ENCODE assay signal across 8 cellular contexts in the genomic region with DNA sequence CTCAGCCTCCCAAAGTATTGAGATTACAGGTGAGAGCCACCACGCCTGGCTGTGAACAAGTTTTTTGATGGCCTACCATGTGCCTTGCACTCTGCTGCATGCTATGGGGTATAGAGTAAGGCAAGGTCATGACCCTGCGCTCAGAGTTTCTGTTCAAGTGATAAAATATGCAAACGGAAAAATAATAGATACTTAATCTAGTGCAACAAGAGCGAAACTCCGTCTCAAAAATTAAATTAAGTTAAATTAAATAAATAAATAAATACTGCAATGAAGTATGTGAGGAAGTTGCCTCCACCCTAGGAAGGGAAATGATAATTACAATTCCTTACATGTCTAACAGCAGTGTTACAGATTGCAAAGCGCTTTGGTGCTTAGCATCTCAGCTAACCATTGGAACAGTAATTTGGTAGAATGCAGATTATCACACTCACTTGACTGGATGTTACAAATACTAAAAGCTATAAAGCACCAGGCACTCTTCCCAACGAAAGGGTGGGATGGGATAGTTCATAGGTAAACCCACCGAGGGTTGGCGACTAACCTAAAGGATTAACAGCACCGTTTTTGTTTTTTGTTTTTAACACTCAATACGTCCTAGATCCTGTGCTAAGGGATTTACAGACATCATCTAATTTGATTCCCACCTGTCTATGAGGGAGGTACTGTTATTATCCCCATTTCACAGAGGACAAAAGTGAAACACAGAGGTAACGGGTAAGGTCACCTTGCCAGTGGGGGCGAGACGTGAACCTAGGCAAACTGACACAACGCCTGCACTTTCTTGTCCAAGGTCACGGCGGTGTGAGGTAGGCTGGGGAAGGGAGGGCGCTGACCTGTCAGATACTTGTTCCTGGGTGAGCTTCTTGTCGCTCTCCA. TPM values are rescaled to one million over a fixed set of nuclear protein-coding genes. Genes with fewer than 3 reads are reported as not detected.
DNase-seq lines count a peak whose midpoint lies in the region; ATAC-seq and TF ChIP-seq lines count a peak whose summit lies in the region.

No MANE protein-coding gene starts in this region.

- H3K9ac ChIP-seq in skeletal muscle satellite cell (ENCODE audit: low read depth, low read length), result peak overlapping the region; percentile 94

- no peaks in the 10 kb centered on the region for H3K27me3 Mint-ChIP-seq in glutamatergic neuron (ENCODE audit: unreplicated experiment)

- DNase-seq in glutamatergic neuron, result no peak
- no peak for DNase-seq in COR-L47 (lab: John Stamatoyannopoulos, UW)
- DNase-seq in posterior vena cava (ENCODE audit: low spot score), result no peak
- no peak for DNase-seq in effector CD8-positive, alpha-beta T cell (lab: John Stamatoyannopoulos, UW)

- H3K4me3 Mint-ChIP-seq in glutamatergic neuron (ENCODE audit: unreplicated experiment), result peak overlapping the region; percentile 96

- H3K36me3 Mint-ChIP-seq in glutamatergic neuron (ENCODE audit: unreplicated experiment), result no peaks in the 10 kb centered on the region

- peak overlapping the region; percentile 97 for H3K4me3 ChIP-seq in skeletal muscle satellite cell (ENCODE audit: low read length)

- no peaks in the 10 kb centered on the region for H3K4me1 Mint-ChIP-seq in glutamatergic neuron (ENCODE audit: low read depth, unreplicated experiment)

- peaks cover 28% of the 10 kb centered on the region for H3K36me3 ChIP-seq in skeletal muscle satellite cell (ENCODE audit: insufficient read depth, low read length)

- intact Hi-C loops in posterior vena cava (cut with DNase I), result no loop called here

- ATAC-seq in GM21423 (IDR thresholded peaks at IDR 0.05; ENCODE audit: unreplicated experiment) (peak; percentile 18), HG03439 (IDR thresholded peaks at IDR 0.05; ENCODE audit: unreplicated experiment) (no peak)

- peaks cover 29% of the 10 kb centered on the region for H3K4me1 ChIP-seq in skeletal muscle satellite cell (ENCODE audit: control insufficient read depth, insufficient read depth, low read length)

- H3K9me3 Mint-ChIP-seq in glutamatergic neuron (ENCODE audit: unreplicated experiment), result peaks cover 2% of the 10 kb centered on the region

- peak overlapping the region; percentile 91 for H3K4me2 ChIP-seq in skeletal muscle satellite cell (ENCODE audit: low read length)

- H3K27me3 ChIP-seq in skeletal muscle satellite cell (ENCODE audit: control insufficient read depth, insufficient read depth, low read length), result no peaks in the 10 kb centered on the region

- TF ChIP-seq CTCF in VCaP (conservative IDR thresholded peaks at IDR 0.05) (no peak), glutamatergic neuron (IDR thresholded peaks at IDR 0.05; ENCODE audit: partially characterized antibody, unreplicated experiment) (no peak)

- H3K27ac ChIP-seq in VCaP, result peak overlapping the region; percentile 76

- H3K9me3 ChIP-seq in skeletal muscle satellite cell (replicated peaks; ENCODE audit: low read length), result no peaks in the 10 kb centered on the region

- H3K27ac Mint-ChIP-seq in glutamatergic neuron (ENCODE audit: unreplicated experiment), result peak overlapping the region; percentile 94

RNA-seq across cellular contexts. Expression of a gene that starts 0.8 kb away (rescaled TPM):
- total RNA-seq in glutamatergic neuron (ENCODE audit: unreplicated experiment) (7.0 TPM), posterior vena cava (1 to 10 TPM; 3.3 to 3.4 TPM)
- total RNA-seq in skeletal muscle satellite cell (2012; rRNA removed), result 15.7 and 16.5 TPM in 2 replicates

RNA-seq across cellular contexts. Expression of a gene that starts 38.8 kb away (rescaled TPM):
- 49.0 TPM for total RNA-seq in glutamatergic neuron (ENCODE audit: unreplicated experiment)
- 61.3 and 64.0 TPM in 2 replicates for total RNA-seq in skeletal muscle satellite cell (2012; rRNA removed)
- 10 to 100 TPM; 50.4 to 52.8 TPM for total RNA-seq in posterior vena cava
